In genomic region chr17:18361837-18362380, GRCh38 we compare ENCODE assay signal across 1 cellular context.
TF ChIP-seq lines count a peak whose summit lies in the region.

No MANE protein-coding gene starts in this region.

TF ChIP-seq in H1, 55 proteins besides CTCF, POLR2A, EP300 and RAD21:
- no peak for TF ChIP-seq EZH2 (IDR thresholded peaks at IDR 0.05; ENCODE audit: low read depth, low read length, severe bottlenecking)
- TF ChIP-seq CEBPB (IDR thresholded peaks at IDR 0.05; ENCODE audit: low read depth, low read length) = no peak
- no peak for TF ChIP-seq ASH2L (IDR thresholded peaks at IDR 0.05; ENCODE audit: low read length)
- TF ChIP-seq CHD7 (IDR thresholded peaks at IDR 0.05; ENCODE audit: insufficient replicate concordance, low read length) = no peak
- TF ChIP-seq SIN3A (conservative IDR thresholded peaks at IDR 0.05 in 1 of 2, IDR thresholded peaks at IDR 0.05 in 1 of 2; ENCODE audit: low read depth in 1 of 2, low read length in 2 of 2) = no peak
- TF ChIP-seq JUND (IDR thresholded peaks at IDR 0.05; ENCODE audit: low read length) = no peak
- no peak for TF ChIP-seq SIX5 (IDR thresholded peaks at IDR 0.05; ENCODE audit: low read depth, low read length)
- no peak for TF ChIP-seq RXRA (IDR thresholded peaks at IDR 0.05; ENCODE audit: insufficient read depth, low read depth, low read length)
- TF ChIP-seq GABPA (IDR thresholded peaks at IDR 0.05; ENCODE audit: borderline replicate concordance, insufficient read depth, low read length) = no peak
- no peak for TF ChIP-seq KDM4A (IDR thresholded peaks at IDR 0.05; ENCODE audit: low read depth, low read length, severe bottlenecking)
- no peak for TF ChIP-seq SUZ12 (IDR thresholded peaks at IDR 0.05; ENCODE audit: low read length)
- no peak for TF ChIP-seq CBX8 (IDR thresholded peaks at IDR 0.05; ENCODE audit: borderline replicate concordance, low read depth, low read length)
- no peak for TF ChIP-seq EGR1 (IDR thresholded peaks at IDR 0.05; ENCODE audit: borderline replicate concordance, low read depth, low read length)
- no peak for TF ChIP-seq KDM1A (IDR thresholded peaks at IDR 0.05; ENCODE audit: borderline replicate concordance, low read length)
- no peak for TF ChIP-seq MAX (IDR thresholded peaks at IDR 0.05)
- TF ChIP-seq SAP30 (IDR thresholded peaks at IDR 0.05; ENCODE audit: insufficient read depth, insufficient replicate concordance, low read length) = no peak
